In genomic region chr6:2221724-2222274, GRCh38 we compare ENCODE assay signal across 8 cellular contexts. TPM values are rescaled to one million over a fixed set of nuclear protein-coding genes. Genes with fewer than 3 reads are reported as not detected.
A peak's percentile ranks its signal among the peaks of the same experiment; 100 is the strongest.
DNase-seq lines count a peak whose midpoint lies in the region; ATAC-seq and TF ChIP-seq lines count a peak whose summit lies in the region.

No MANE protein-coding gene starts in this region.

- H3K4me1 Mint-ChIP-seq in activated naive CD4-positive, alpha-beta T cell treated with anti-CD3 and anti-CD28 coated beads, Interleukin-2, amount 50 U/mL, for 24 hours: peaks cover 48% of the 10 kb centered on the region

- peak overlapping the region in 11 of 59 donors; percentile 16 to 66 (median 43) for H3K27ac ChIP-seq in dorsolateral prefrontal cortex

- no peaks in the 10 kb centered on the region for H3K27me3 Mint-ChIP-seq in activated naive CD4-positive, alpha-beta T cell treated with anti-CD3 and anti-CD28 coated beads, Interleukin-2, amount 50 U/mL, for 24 hours

- peaks cover 4% of the 10 kb centered on the region for H3K36me3 Mint-ChIP-seq in activated naive CD4-positive, alpha-beta T cell treated with anti-CD3 and anti-CD28 coated beads, Interleukin-2, amount 50 U/mL, for 24 hours

- intact Hi-C loops in dorsolateral prefrontal cortex (cut with DNase I): no loop called here

- H3K27me3 ChIP-seq in dorsolateral prefrontal cortex: no peaks in the 10 kb centered on the region

- H3K4me3 Mint-ChIP-seq in activated naive CD4-positive, alpha-beta T cell treated with anti-CD3 and anti-CD28 coated beads, Interleukin-2, amount 50 U/mL, for 24 hours: peak overlapping the region; percentile 86

- DNase-seq in activated naive CD4-positive, alpha-beta T cell treated with Interleukin-2 at 50 U/mL for 16 hours: no peak
- DNase-seq in NCI-H2029 (lab: John Stamatoyannopoulos, UW) (peak; percentile 34), dorsolateral prefrontal cortex (no peak), skeletal muscle cell (ENCODE audit: low read depth) (no peak), NCI-H1105 (lab: John Stamatoyannopoulos, UW) (no peak)
- DNase-seq in stimulated activated CD4-positive, alpha-beta T cell treated with anti-CD3 and anti-CD28 coated beads, Interleukin-4, amount 100 ng/mL, for 4 hours: no peak

- no peak overlapping the region for H3K27ac Mint-ChIP-seq in activated naive CD4-positive, alpha-beta T cell treated with anti-CD3 and anti-CD28 coated beads, Interleukin-2, amount 50 U/mL, for 24 hours

- H3K9me3 Mint-ChIP-seq in activated naive CD4-positive, alpha-beta T cell treated with anti-CD3 and anti-CD28 coated beads, Interleukin-2, amount 50 U/mL, for 24 hours: no peaks in the 10 kb centered on the region

- TF ChIP-seq CTCF in dorsolateral prefrontal cortex (IDR thresholded peaks at IDR 0.05 in 54 of 56, conservative IDR thresholded peaks at IDR 0.05 in 2 of 56; ENCODE audit: low read depth in 1 of 56, partially characterized antibody in 56 of 56): no peak

- no peak for ATAC-seq in HG03095 (IDR thresholded peaks at IDR 0.05; ENCODE audit: unreplicated experiment)

- H3K4me3 ChIP-seq in dorsolateral prefrontal cortex: peak overlapping the region; percentile 7 to 67 (median 49)
- H3K4me3 ChIP-seq in skeletal muscle cell (ENCODE audit: low read depth, low read length): peak overlapping the region; percentile 1

RNA-seq across cellular contexts. Expression of gene GMDS, which starts 23.6 kb away (rescaled TPM):
- 10 to 100 TPM; 10.0 to 29.8 (median 16.5) TPM for total RNA-seq in dorsolateral prefrontal cortex
